Comparison of ENCODE assay signal across 1 cellular context in genomic region chr4:2811830-2812599, GRCh38.
TF ChIP-seq lines count a peak whose summit lies in the region.

No MANE protein-coding gene starts in this region.

TF ChIP-seq in HepG2, 621 proteins besides CTCF, POLR2A, EP300 and RAD21 (continues in another document):
- TF ChIP-seq KDM6A (CRISPR knock-in tag; IDR thresholded peaks at IDR 0.05; ENCODE audit: low read depth) (no peak), ELF1 (CRISPR knock-in tag; IDR thresholded peaks at IDR 0.05) (peak; percentile 61), ZNF747 (CRISPR knock-in tag; IDR thresholded peaks at IDR 0.05; ENCODE audit: borderline replicate concordance) (no peak), ZNF205 (CRISPR knock-in tag; IDR thresholded peaks at IDR 0.05) (no peak), SNAPC4 (CRISPR knock-in tag; IDR thresholded peaks at IDR 0.05) (no peak), ZSCAN29 (CRISPR knock-in tag; conservative IDR thresholded peaks at IDR 0.05) (no peak), ETV5 (CRISPR knock-in tag; IDR thresholded peaks at IDR 0.05; ENCODE audit: borderline replicate concordance) (peak; percentile 57; the same call in 1 of the 2 replicates), ZNF616 (CRISPR knock-in tag; IDR thresholded peaks at IDR 0.05; ENCODE audit: low read depth) (no peak), ZNF232 (CRISPR knock-in tag; IDR thresholded peaks at IDR 0.05; ENCODE audit: borderline replicate concordance) (no peak), GPN1 (CRISPR knock-in tag; IDR thresholded peaks at IDR 0.05; ENCODE audit: borderline replicate concordance) (no peak), TBX2 (CRISPR knock-in tag; IDR thresholded peaks at IDR 0.05; ENCODE audit: borderline replicate concordance) (no peak), PHB2 (IDR thresholded peaks at IDR 0.05; ENCODE audit: partially characterized antibody) (no peak), NCOA1 (CRISPR knock-in tag; IDR thresholded peaks at IDR 0.05) (no peak), ELF4 (CRISPR knock-in tag; IDR thresholded peaks at IDR 0.05; ENCODE audit: borderline replicate concordance) (no peak), SRSF1 (optimal IDR thresholded peaks at IDR 0.05; ENCODE audit: low read depth, low read length) (no peak), ZFY (CRISPR knock-in tag; IDR thresholded peaks at IDR 0.05) (peak; percentile 28; the same call in 1 of the 2 replicates), FOXM1 (CRISPR knock-in tag; IDR thresholded peaks at IDR 0.05) (no peak), BRD4 (CRISPR knock-in tag; IDR thresholded peaks at IDR 0.05) (no peak), ZFP82 (CRISPR knock-in tag; IDR thresholded peaks at IDR 0.05; ENCODE audit: borderline replicate concordance) (no peak), ZNF10 (CRISPR knock-in tag; IDR thresholded peaks at IDR 0.05; ENCODE audit: borderline replicate concordance, low read depth) (no peak), ERF (CRISPR knock-in tag; IDR thresholded peaks at IDR 0.05) (0 out of 2 replicates have a peak, but pooled peaks have one; percentile 31), ZNF766 (CRISPR knock-in tag; IDR thresholded peaks at IDR 0.05; ENCODE audit: borderline replicate concordance) (no peak), RCOR2 (CRISPR knock-in tag; IDR thresholded peaks at IDR 0.05) (no peak), POGK (CRISPR knock-in tag; conservative IDR thresholded peaks at IDR 0.05) (no peak), ZNF691 (CRISPR knock-in tag; IDR thresholded peaks at IDR 0.05; ENCODE audit: borderline replicate concordance, low read depth) (peak; percentile 49; the same call in 1 of the 2 replicates), ZNF431 (CRISPR knock-in tag; IDR thresholded peaks at IDR 0.05; ENCODE audit: borderline replicate concordance, low read depth) (no peak), ZNF263 (CRISPR knock-in tag; IDR thresholded peaks at IDR 0.05) (peak; percentile 44; the same call in 1 of the 2 replicates), NCOA2 (CRISPR knock-in tag; IDR thresholded peaks at IDR 0.05) (0 out of 2 replicates have a peak, but pooled peaks have one; percentile 18), CHD4 (IDR thresholded peaks at IDR 0.05; ENCODE audit: borderline replicate concordance, low read length) (no peak), ZNF615 (CRISPR knock-in tag; IDR thresholded peaks at IDR 0.05; ENCODE audit: borderline replicate concordance) (no peak), ZBTB1 (CRISPR knock-in tag; IDR thresholded peaks at IDR 0.05; ENCODE audit: borderline replicate concordance) (no peak), FOXA3 (CRISPR knock-in tag; IDR thresholded peaks at IDR 0.05) (no peak), KMT2A (CRISPR knock-in tag; IDR thresholded peaks at IDR 0.05) (0 out of 2 replicates have a peak, but pooled peaks have one; percentile 56), HMG20B (CRISPR knock-in tag; conservative IDR thresholded peaks at IDR 0.05) (no peak), PHF20 (CRISPR knock-in tag; IDR thresholded peaks at IDR 0.05) (no peak), HMGXB4 (CRISPR knock-in tag; IDR thresholded peaks at IDR 0.05; ENCODE audit: borderline replicate concordance in 1 of 2, low read depth in 1 of 2) (no peak; a peak in 1 of 4 replicates), RBM22 (optimal IDR thresholded peaks at IDR 0.05; ENCODE audit: low read length) (no peak), CHCHD3 (CRISPR knock-in tag; IDR thresholded peaks at IDR 0.05) (no peak), YEATS4 (CRISPR knock-in tag; IDR thresholded peaks at IDR 0.05; ENCODE audit: borderline replicate concordance) (no peak), ZBTB21 (CRISPR knock-in tag; IDR thresholded peaks at IDR 0.05) (no peak), SRSF4 (IDR thresholded peaks at IDR 0.05; ENCODE audit: low read depth, low read length, poor library complexity, severe bottlenecking) (no peak), ZNF317 (CRISPR knock-in tag; IDR thresholded peaks at IDR 0.05) (peak; percentile 67; the same call in 1 of the 2 replicates), RXRB (CRISPR knock-in tag; IDR thresholded peaks at IDR 0.05; ENCODE audit: borderline replicate concordance) (peak; percentile 41; the same call in 1 of the 2 replicates)
- TF ChIP-seq, protein P1, sequence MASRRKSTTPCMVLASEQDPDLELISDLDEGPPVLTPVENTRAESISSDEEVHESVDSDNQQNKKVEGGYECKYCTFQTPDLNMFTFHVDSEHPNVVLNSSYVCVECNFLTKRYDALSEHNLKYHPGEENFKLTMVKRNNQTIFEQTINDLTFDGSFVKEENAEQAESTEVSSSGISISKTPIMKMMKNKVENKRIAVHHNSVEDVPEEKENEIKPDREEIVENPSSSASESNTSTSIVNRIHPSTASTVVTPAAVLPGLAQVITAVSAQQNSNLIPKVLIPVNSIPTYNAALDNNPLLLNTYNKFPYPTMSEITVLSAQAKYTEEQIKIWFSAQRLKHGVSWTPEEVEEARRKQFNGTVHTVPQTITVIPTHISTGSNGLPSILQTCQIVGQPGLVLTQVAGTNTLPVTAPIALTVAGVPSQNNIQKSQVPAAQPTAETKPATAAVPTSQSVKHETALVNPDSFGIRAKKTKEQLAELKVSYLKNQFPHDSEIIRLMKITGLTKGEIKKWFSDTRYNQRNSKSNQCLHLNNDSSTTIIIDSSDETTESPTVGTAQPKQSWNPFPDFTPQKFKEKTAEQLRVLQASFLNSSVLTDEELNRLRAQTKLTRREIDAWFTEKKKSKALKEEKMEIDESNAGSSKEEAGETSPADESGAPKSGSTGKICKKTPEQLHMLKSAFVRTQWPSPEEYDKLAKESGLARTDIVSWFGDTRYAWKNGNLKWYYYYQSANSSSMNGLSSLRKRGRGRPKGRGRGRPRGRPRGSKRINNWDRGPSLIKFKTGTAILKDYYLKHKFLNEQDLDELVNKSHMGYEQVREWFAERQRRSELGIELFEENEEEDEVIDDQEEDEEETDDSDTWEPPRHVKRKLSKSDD (CRISPR knock-in tag; IDR thresholded peaks at IDR 0.05; ENCODE audit: low read depth) = no peak
- TF ChIP-seq, protein P2, sequence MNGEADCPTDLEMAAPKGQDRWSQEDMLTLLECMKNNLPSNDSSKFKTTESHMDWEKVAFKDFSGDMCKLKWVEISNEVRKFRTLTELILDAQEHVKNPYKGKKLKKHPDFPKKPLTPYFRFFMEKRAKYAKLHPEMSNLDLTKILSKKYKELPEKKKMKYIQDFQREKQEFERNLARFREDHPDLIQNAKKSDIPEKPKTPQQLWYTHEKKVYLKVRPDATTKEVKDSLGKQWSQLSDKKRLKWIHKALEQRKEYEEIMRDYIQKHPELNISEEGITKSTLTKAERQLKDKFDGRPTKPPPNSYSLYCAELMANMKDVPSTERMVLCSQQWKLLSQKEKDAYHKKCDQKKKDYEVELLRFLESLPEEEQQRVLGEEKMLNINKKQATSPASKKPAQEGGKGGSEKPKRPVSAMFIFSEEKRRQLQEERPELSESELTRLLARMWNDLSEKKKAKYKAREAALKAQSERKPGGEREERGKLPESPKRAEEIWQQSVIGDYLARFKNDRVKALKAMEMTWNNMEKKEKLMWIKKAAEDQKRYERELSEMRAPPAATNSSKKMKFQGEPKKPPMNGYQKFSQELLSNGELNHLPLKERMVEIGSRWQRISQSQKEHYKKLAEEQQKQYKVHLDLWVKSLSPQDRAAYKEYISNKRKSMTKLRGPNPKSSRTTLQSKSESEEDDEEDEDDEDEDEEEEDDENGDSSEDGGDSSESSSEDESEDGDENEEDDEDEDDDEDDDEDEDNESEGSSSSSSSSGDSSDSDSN (CRISPR knock-in tag; IDR thresholded peaks at IDR 0.05) = no peak
- TF ChIP-seq, protein P3, sequence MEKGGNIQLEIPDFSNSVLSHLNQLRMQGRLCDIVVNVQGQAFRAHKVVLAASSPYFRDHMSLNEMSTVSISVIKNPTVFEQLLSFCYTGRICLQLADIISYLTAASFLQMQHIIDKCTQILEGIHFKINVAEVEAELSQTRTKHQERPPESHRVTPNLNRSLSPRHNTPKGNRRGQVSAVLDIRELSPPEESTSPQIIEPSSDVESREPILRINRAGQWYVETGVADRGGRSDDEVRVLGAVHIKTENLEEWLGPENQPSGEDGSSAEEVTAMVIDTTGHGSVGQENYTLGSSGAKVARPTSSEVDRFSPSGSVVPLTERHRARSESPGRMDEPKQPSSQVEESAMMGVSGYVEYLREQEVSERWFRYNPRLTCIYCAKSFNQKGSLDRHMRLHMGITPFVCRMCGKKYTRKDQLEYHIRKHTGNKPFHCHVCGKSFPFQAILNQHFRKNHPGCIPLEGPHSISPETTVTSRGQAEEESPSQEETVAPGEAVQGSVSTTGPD (CRISPR knock-in tag; IDR thresholded peaks at IDR 0.05) = no peak
- TF ChIP-seq, protein P4, sequence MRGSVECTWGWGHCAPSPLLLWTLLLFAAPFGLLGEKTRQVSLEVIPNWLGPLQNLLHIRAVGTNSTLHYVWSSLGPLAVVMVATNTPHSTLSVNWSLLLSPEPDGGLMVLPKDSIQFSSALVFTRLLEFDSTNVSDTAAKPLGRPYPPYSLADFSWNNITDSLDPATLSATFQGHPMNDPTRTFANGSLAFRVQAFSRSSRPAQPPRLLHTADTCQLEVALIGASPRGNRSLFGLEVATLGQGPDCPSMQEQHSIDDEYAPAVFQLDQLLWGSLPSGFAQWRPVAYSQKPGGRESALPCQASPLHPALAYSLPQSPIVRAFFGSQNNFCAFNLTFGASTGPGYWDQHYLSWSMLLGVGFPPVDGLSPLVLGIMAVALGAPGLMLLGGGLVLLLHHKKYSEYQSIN (CRISPR knock-in tag; IDR thresholded peaks at IDR 0.05; ENCODE audit: borderline replicate concordance) = no peak
- TF ChIP-seq, protein P5, sequence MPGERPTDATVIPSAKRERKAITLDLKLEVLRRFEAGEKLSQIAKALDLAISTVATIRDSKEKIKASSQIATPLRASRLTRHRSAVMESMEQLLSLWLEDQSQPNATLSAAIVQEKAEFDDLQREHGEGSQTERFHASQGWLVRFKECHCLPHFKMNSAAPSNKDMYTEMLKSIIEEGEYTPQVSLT (CRISPR knock-in tag; IDR thresholded peaks at IDR 0.05; ENCODE audit: borderline replicate concordance, low read depth) = no peak
